In the genomic region with DNA sequence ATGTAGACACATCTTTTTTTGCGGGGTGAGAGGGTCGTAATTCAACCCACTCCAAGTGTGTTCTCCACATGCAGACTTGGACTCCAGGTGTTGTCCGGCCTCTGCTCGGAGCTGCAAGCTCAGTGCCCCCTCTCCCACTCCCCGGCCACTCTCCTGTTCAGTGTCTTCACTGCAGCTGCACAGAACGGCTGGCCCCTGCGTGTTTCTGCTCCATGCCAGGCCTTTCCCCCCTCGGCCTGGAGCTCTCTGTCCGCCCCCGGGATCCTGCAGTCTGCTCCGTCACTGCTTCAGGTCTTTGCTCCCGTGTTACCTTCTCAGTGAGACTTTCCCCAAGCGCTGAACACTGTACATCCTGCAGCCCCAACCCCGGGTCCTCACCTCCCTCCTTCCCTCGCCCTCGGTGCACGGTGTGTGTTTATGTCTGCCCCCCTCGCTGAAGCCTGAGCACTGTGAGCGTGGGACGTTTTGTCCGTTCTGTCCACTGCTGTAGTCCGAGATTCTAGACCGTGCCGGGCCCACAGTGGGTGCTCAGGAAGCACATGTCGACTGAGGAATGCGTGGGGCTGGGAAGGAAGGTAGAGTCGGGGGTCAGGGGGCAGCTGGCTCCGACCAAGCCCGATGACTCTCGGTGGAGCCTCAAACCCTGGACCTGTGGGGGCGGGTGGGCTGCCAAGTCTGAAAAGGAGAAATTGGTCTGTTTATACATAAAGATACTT, we compare ENCODE assay signal across 1 cellular context.
TF ChIP-seq lines count a peak whose summit lies in the region.

No MANE protein-coding gene starts in this region.

TF ChIP-seq in H1, 55 proteins besides CTCF, POLR2A, EP300 and RAD21:
- TF ChIP-seq KDM1A (IDR thresholded peaks at IDR 0.05; ENCODE audit: borderline replicate concordance, low read length) (no peak), SP2 (IDR thresholded peaks at IDR 0.05; ENCODE audit: low read length) (no peak), CBX8 (IDR thresholded peaks at IDR 0.05; ENCODE audit: borderline replicate concordance, low read depth, low read length) (no peak), RNF2 (IDR thresholded peaks at IDR 0.05; ENCODE audit: borderline replicate concordance, low read depth, low read length, missing control alignments, poor library complexity, severe bottlenecking) (no peak), GTF2F1 (IDR thresholded peaks at IDR 0.05; ENCODE audit: borderline replicate concordance, low read depth, low read length) (no peak), TBP (IDR thresholded peaks at IDR 0.05; ENCODE audit: low read depth, low read length) (no peak), SIRT6 (IDR thresholded peaks at IDR 0.05; ENCODE audit: low read length) (no peak), CHD7 (IDR thresholded peaks at IDR 0.05; ENCODE audit: insufficient replicate concordance, low read length) (no peak), RFX5 (IDR thresholded peaks at IDR 0.05; ENCODE audit: borderline replicate concordance, low read depth, low read length) (no peak), SUZ12 (IDR thresholded peaks at IDR 0.05; ENCODE audit: low read length) (no peak), RBBP5 (IDR thresholded peaks at IDR 0.05; ENCODE audit: borderline replicate concordance, low read depth, low read length) (no peak), BRCA1 (IDR thresholded peaks at IDR 0.05; ENCODE audit: low read depth, low read length) (no peak), POU5F1 (IDR thresholded peaks at IDR 0.05; ENCODE audit: low read depth, low read length) (no peak)
- TF ChIP-seq, protein P1, sequence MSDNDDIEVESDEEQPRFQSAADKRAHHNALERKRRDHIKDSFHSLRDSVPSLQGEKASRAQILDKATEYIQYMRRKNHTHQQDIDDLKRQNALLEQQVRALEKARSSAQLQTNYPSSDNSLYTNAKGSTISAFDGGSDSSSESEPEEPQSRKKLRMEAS (IDR thresholded peaks at IDR 0.05) = no peak
